In the genomic region with DNA sequence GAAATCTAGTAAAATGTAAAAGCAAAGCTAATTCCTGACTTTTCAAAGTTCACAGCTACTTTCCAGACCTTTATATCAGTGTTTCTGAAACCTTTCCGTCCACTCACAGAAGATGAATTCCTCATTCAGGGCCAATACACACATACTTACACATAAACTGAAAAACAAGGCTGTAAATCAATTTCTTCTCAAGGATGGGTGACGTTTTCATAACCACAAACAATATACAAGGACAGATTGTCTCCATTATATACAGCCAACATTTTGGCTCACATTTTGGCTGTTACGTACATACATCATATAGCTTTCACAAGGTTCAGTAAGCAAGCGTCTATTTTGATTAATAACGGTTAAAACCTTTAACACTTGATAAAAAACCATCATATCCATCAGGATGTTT, we compare ENCODE assay signal across 8 cellular contexts. TPM values are rescaled to one million over a fixed set of nuclear protein-coding genes. Genes with fewer than 3 reads are reported as not detected.
DNase-seq lines count a peak whose midpoint lies in the region; ATAC-seq and TF ChIP-seq lines count a peak whose summit lies in the region.

No MANE protein-coding gene starts in this region.

- H3K4me1 Mint-ChIP-seq in CD8-positive, alpha-beta memory T cell = peaks cover 46 to 60% (median 55%) of the 10 kb centered on the region in 3 donors
- H3K4me1 Mint-ChIP-seq in nephron = peaks cover 18% of the 10 kb centered on the region

- peak overlapping the region in 7 of 8 donors; percentile 21 to 97 (median 91) for H3K27ac Mint-ChIP-seq in CD8-positive, alpha-beta memory T cell
- H3K27ac Mint-ChIP-seq in nephron = peak overlapping the region; percentile 38 to 96 (median 70)

- no peak overlapping the region for H2AFZ ChIP-seq in Loucy (ENCODE audit: low read length)

- H3K9me3 ChIP-seq in CD8-positive, alpha-beta memory T cell (ENCODE audit: low read length) = no peaks in the 10 kb centered on the region
- H3K9me3 ChIP-seq in Loucy (ENCODE audit: insufficient read depth, low read depth, low read length) = no peaks in the 10 kb centered on the region
- no peaks in the 10 kb centered on the region for H3K9me3 ChIP-seq in mucosa of descending colon

- no peaks in the 10 kb centered on the region for H3K9me3 Mint-ChIP-seq in CD8-positive, alpha-beta memory T cell
- H3K9me3 Mint-ChIP-seq in nephron = peaks cover 3% of the 10 kb centered on the region

- no peak for TF ChIP-seq CTCF in Loucy (conservative IDR thresholded peaks at IDR 0.05; ENCODE audit: low read length)
- no peak for TF ChIP-seq CTCF in coronary artery (IDR thresholded peaks at IDR 0.05)
- no peak for TF ChIP-seq CTCF in nephron (IDR thresholded peaks at IDR 0.05; ENCODE audit: unreplicated experiment in 3 of 3)
- no peak for TF ChIP-seq CTCF in mucosa of descending colon (IDR thresholded peaks at IDR 0.05)

- no peaks in the 10 kb centered on the region for H3F3A ChIP-seq in Loucy (ENCODE audit: low read depth)

- no peaks in the 10 kb centered on the region for H3K36me3 ChIP-seq in CD8-positive, alpha-beta memory T cell (ENCODE audit: insufficient read depth, low read length)
- no peaks in the 10 kb centered on the region for H3K36me3 ChIP-seq in Loucy (ENCODE audit: insufficient read depth, low read length)
- H3K36me3 ChIP-seq in mucosa of descending colon (ENCODE audit: low read depth) = no peaks in the 10 kb centered on the region

- H4K20me1 ChIP-seq in Loucy (ENCODE audit: insufficient read depth, low read length, poor library complexity, severe bottlenecking) = peaks cover 48% of the 10 kb centered on the region

- peaks cover 63% of the 10 kb centered on the region for H3K79me2 ChIP-seq in Loucy (ENCODE audit: insufficient read depth, low read length)

- ATAC-seq in mucosa of descending colon = no peak

- peaks cover 25% of the 10 kb centered on the region for H3K4me1 ChIP-seq in CD8-positive, alpha-beta memory T cell (ENCODE audit: insufficient read depth, low read length)
- peaks cover 37% of the 10 kb centered on the region for H3K4me1 ChIP-seq in Loucy (ENCODE audit: insufficient read depth, low read length, poor library complexity, severe bottlenecking)
- H3K4me1 ChIP-seq in mucosa of descending colon (ENCODE audit: low read depth) = peaks cover 9% of the 10 kb centered on the region

- peak overlapping the region; percentile 78 for H3K4me3 ChIP-seq in CD8-positive, alpha-beta memory T cell (ENCODE audit: low read length)
- peak overlapping the region; percentile 99 for H3K4me3 ChIP-seq in Loucy (ENCODE audit: low read length, poor library complexity, severe bottlenecking)
- H3K4me3 ChIP-seq in coronary artery = peak overlapping the region; percentile 98
- H3K4me3 ChIP-seq in mucosa of descending colon = no peak overlapping the region

- peak overlapping the region; percentile 92 to 96 (median 94) for H3K4me3 Mint-ChIP-seq in CD8-positive, alpha-beta memory T cell
- peak overlapping the region; percentile 97 to 100 (median 98) for H3K4me3 Mint-ChIP-seq in nephron

- H3K27me3 ChIP-seq in CD8-positive, alpha-beta memory T cell (ENCODE audit: insufficient read depth, low read length, poor library complexity, severe bottlenecking) = no peaks in the 10 kb centered on the region
- peaks cover 25% of the 10 kb centered on the region for H3K27me3 ChIP-seq in Loucy (ENCODE audit: insufficient read depth, low read length, poor library complexity, severe bottlenecking)

- H3K4me2 ChIP-seq in Loucy (ENCODE audit: low read depth, low read length, poor library complexity, severe bottlenecking) = peak overlapping the region; percentile 85

- peaks cover 0 to 19% (median 2%) of the 10 kb centered on the region in 3 donors for H3K36me3 Mint-ChIP-seq in CD8-positive, alpha-beta memory T cell
- peaks cover 25% of the 10 kb centered on the region for H3K36me3 Mint-ChIP-seq in nephron (ENCODE audit: low read depth)

- POLR2A ChIA-PET in CD8-positive, alpha-beta memory T cell (lab: Charles Lee) = no interaction called here

- DNase-seq in CD8-positive, alpha-beta memory T cell = no peak
- no peak for DNase-seq in coronary artery (ENCODE audit: low spot score)
- no peak for DNase-seq in GF-D8 (lab: John Stamatoyannopoulos, UW)
- no peak for DNase-seq in mucosa of descending colon
- no peak for DNase-seq in NCI-H1048 (lab: John Stamatoyannopoulos, UW)
- DNase-seq in NCI-H1092 (lab: John Stamatoyannopoulos, UW) = no peak

- H3K9me2 ChIP-seq in Loucy (replicated peaks; ENCODE audit: low read depth, low read length) = no peaks in the 10 kb centered on the region

- CTCF ChIA-PET in CD8-positive, alpha-beta memory T cell (lab: Charles Lee) = no interaction called here

- H3K27ac ChIP-seq in CD8-positive, alpha-beta memory T cell (ENCODE audit: low read depth, low read length) = peak overlapping the region; percentile 88
- H3K27ac ChIP-seq in coronary artery = no peak overlapping the region

- intact Hi-C loops in mucosa of descending colon (cut with DNase I, micrococcal nuclease) = no loop called here

- H3K27me3 Mint-ChIP-seq in CD8-positive, alpha-beta memory T cell = peaks cover 0 to 5% of the 10 kb centered on the region in 2 donors
- H3K27me3 Mint-ChIP-seq in nephron (ENCODE audit: low read depth) = peaks cover 4% of the 10 kb centered on the region

- peak overlapping the region; percentile 95 for H3K9ac ChIP-seq in Loucy (ENCODE audit: low read depth, low read length, poor library complexity, severe bottlenecking)

RNA-seq across cellular contexts. Expression of gene RPRD1A, which starts 1.4 kb away (rescaled TPM):
- 10 to 100 TPM; 22.0 to 23.5 TPM for total RNA-seq in CD8-positive, alpha-beta memory T cell
- 8.7 TPM for polyA plus RNA-seq in CD8-positive, alpha-beta memory T cell
- total RNA-seq in mucosa of descending colon = 10 to 100 TPM; 31.7 to 64.5 (median 38.7) TPM
